ENCODE assay signal across 9 cellular contexts in genomic region chr3:19866751-19867347, GRCh38.
DNase-seq lines count a peak whose midpoint lies in the region; ATAC-seq and TF ChIP-seq lines count a peak whose summit lies in the region.
"Had no signal": no experiment of that assay in that cellular context is flagged by ENCODE, and none has a peak within 500 bp of the region (broad histone marks: within the 10 kb centered on the region; RNA-seq: fewer than 3 reads in every experiment).

No MANE protein-coding gene starts in this region.

- no peaks in the 10 kb centered on the region for H3K4me1 ChIP-seq in naive thymus-derived CD4-positive, alpha-beta T cell (ENCODE audit: control insufficient read depth in 2 of 2, insufficient read depth in 2 of 2, low read length in 2 of 2)
- H3K4me1 ChIP-seq in uterus = peaks cover 0 to 4% of the 10 kb centered on the region in 2 donors

- H3K36me3 ChIP-seq in BJ (ENCODE audit: control insufficient read depth, insufficient read depth, low read length) (no peaks in the 10 kb centered on the region), uterus (no peaks in the 10 kb centered on the region)
- no peaks in the 10 kb centered on the region for H3K36me3 ChIP-seq in naive thymus-derived CD4-positive, alpha-beta T cell (ENCODE audit: control insufficient read depth in 2 of 3, insufficient read depth in 3 of 3, low read length in 3 of 3)

- no peaks in the 10 kb centered on the region for H3K9me3 Mint-ChIP-seq in activated B cell treated with CpG ODN at 0.5 μM for 24 hours
- H3K9me3 Mint-ChIP-seq in naive thymus-derived CD4-positive, alpha-beta T cell = peaks cover 0 to 2% (median 0%) of the 10 kb centered on the region in 11 donors
- H3K9me3 Mint-ChIP-seq: T-helper 1 cell treated with Interleukin-12 subunit alpha and Interleukin-12 subunit beta and Interleukin-4 antibody, amounts not matched to agents 30 μg/mL and 1 μg/mL, for 36 hours had no signal

- POLR2A ChIA-PET in BJ (lab: Charles Lee) = no interaction called here
- POLR2A ChIA-PET in activated B cell treated with CpG ODN at 0.5 μM for 24 hours (lab: Charles Lee) = no interaction called here
- POLR2A ChIA-PET in naive thymus-derived CD4-positive, alpha-beta T cell (lab: Charles Lee) = no interaction called here

- H3K9me3 ChIP-seq in naive thymus-derived CD4-positive, alpha-beta T cell (ENCODE audit: control insufficient read depth in 2 of 3, low read length in 3 of 3) = no peaks in the 10 kb centered on the region
- H3K9me3 ChIP-seq in uterus = no peaks in the 10 kb centered on the region

- peaks cover 3% of the 10 kb centered on the region for H3K4me1 Mint-ChIP-seq in activated B cell treated with CpG ODN at 0.5 μM for 24 hours
- peaks cover 0 to 4% (median 0%) of the 10 kb centered on the region in 7 donors for H3K4me1 Mint-ChIP-seq in naive thymus-derived CD4-positive, alpha-beta T cell

- H3K27me3 ChIP-seq in BJ (ENCODE audit: control insufficient read depth, insufficient read depth, low read length) = no peaks in the 10 kb centered on the region
- peaks cover 0 to 4% of the 10 kb centered on the region in 2 donors for H3K27me3 ChIP-seq in naive thymus-derived CD4-positive, alpha-beta T cell (ENCODE audit: control insufficient read depth in 2 of 2, insufficient read depth in 2 of 2, low read length in 2 of 2)
- no peaks in the 10 kb centered on the region for H3K27me3 ChIP-seq in uterus

- peak; percentile 78 for TF ChIP-seq CTCF in BJ (IDR thresholded peaks at IDR 0.05; ENCODE audit: insufficient read depth, low read depth, low read length)
- TF ChIP-seq CTCF in activated B cell treated with CpG ODN at 0.5 μM for 24 hours (IDR thresholded peaks at IDR 0.05) = no peak
- peak; percentile 65 to 70 (median 66) for TF ChIP-seq CTCF in uterus (IDR thresholded peaks at IDR 0.05)

- H3K4me3 Mint-ChIP-seq in activated B cell treated with CpG ODN at 0.5 μM for 24 hours = no peak overlapping the region
- no peak overlapping the region for H3K4me3 Mint-ChIP-seq in naive thymus-derived CD4-positive, alpha-beta T cell
- H3K4me3 Mint-ChIP-seq: T-helper 1 cell treated with Interleukin-12 subunit alpha and Interleukin-12 subunit beta and Interleukin-4 antibody, amounts not matched to agents 30 μg/mL and 1 μg/mL, for 36 hours had no signal

- H3K4me3 ChIP-seq in BJ (ENCODE audit: low read depth, low read length) (no peak overlapping the region), uterus (no peak overlapping the region)
- no peak overlapping the region for H3K4me3 ChIP-seq in naive thymus-derived CD4-positive, alpha-beta T cell (ENCODE audit: low read length)

- H3K27ac ChIP-seq in naive thymus-derived CD4-positive, alpha-beta T cell (ENCODE audit: low read depth, low read length) = no peak overlapping the region
- H3K27ac ChIP-seq in uterus = no peak overlapping the region

- CTCF ChIA-PET in BJ (lab: Yijun Ruan, JAX) = interaction anchor here (0.7 to 2.5 kb wide), 10 partner anchors 10 to 1315 kb away, joined by 3 to 22 read pairs (median 4); no protein-coding TSS in a partner anchor
- CTCF ChIA-PET in activated B cell treated with CpG ODN at 0.5 μM for 24 hours (lab: Charles Lee) = interaction anchor here (0.7 to 3.5 kb wide), 26 partner anchors 10 to 1193 kb away, joined by 3 to 87 read pairs (median 3); no protein-coding TSS in a partner anchor
- CTCF ChIA-PET in naive thymus-derived CD4-positive, alpha-beta T cell (lab: Charles Lee) = interaction anchor here (0.6 to 2.9 kb wide), 7 partner anchors 8 to 810 kb away, joined by 3 to 26 read pairs (median 4); no protein-coding TSS in a partner anchor

- no peaks in the 10 kb centered on the region for H3K36me3 Mint-ChIP-seq in activated B cell treated with CpG ODN at 0.5 μM for 24 hours (ENCODE audit: low read depth)
- H3K36me3 Mint-ChIP-seq in naive thymus-derived CD4-positive, alpha-beta T cell = no peaks in the 10 kb centered on the region

- TF ChIP-seq POLR2A in erythroblast (IDR thresholded peaks at IDR 0.05; ENCODE audit: low read length) = no peak
- no peak for TF ChIP-seq POLR2A in uterus (IDR thresholded peaks at IDR 0.05)

- DNase-seq in BJ (ENCODE audit: low read depth) (no peak), NCI-H2081 treated with DMSO at 0.1 percent for 48 hours (lab: John Stamatoyannopoulos, UW) (peak; percentile 7), activated B cell treated with CpG ODN at 0.5 μM for 24 hours (no peak), erythroblast (lab: John Stamatoyannopoulos, UW) (peak; percentile 63 to 83), uterus (peak in 1 of 2 donors; percentile 22)
- peak in 6 of 9 donors; percentile 26 to 56 (median 33) for DNase-seq in naive thymus-derived CD4-positive, alpha-beta T cell

- H3K27ac Mint-ChIP-seq in activated B cell treated with CpG ODN at 0.5 μM for 24 hours = no peak overlapping the region
- no peak overlapping the region for H3K27ac Mint-ChIP-seq in naive thymus-derived CD4-positive, alpha-beta T cell
- H3K27ac Mint-ChIP-seq: T-helper 1 cell treated with Interleukin-12 subunit alpha and Interleukin-12 subunit beta and Interleukin-4 antibody, amounts not matched to agents 30 μg/mL and 1 μg/mL, for 36 hours had no signal

- intact Hi-C loops in activated B cell treated with CpG ODN at 0.5 μM for 24 hours (cut with micrococcal nuclease) = loop anchor here (1.0 to 2.0 kb wide), 6 partner anchors 324 to 1108 kb away; no protein-coding TSS in a partner anchor
- intact Hi-C loops in naive thymus-derived CD4-positive, alpha-beta T cell (cut with micrococcal nuclease) = loop anchor here (1.0 to 5.0 kb wide), 3 partner anchors 518 to 800 kb away; partner anchors contain the start of gene KCNH8 (in 1 of the 2)
- intact Hi-C loops in uterus (cut with DNase I; ENCODE audit: low total_unique reads) = no loop called here

- ATAC-seq in GM18508 (IDR thresholded peaks at IDR 0.05; ENCODE audit: insufficient read depth, unreplicated experiment) (peak; percentile 90), HG02943 (IDR thresholded peaks at IDR 0.05; ENCODE audit: low read depth, unreplicated experiment) (peak; percentile 83), activated B cell treated with CpG ODN at 0.5 μM for 24 hours (ENCODE audit: low read depth) (peak; percentile 71)
- peak; percentile 52 for ATAC-seq in naive thymus-derived CD4-positive, alpha-beta T cell

- peaks cover 3% of the 10 kb centered on the region for H3K27me3 Mint-ChIP-seq in activated B cell treated with CpG ODN at 0.5 μM for 24 hours
- H3K27me3 Mint-ChIP-seq in naive thymus-derived CD4-positive, alpha-beta T cell = peaks cover 14 to 24% (median 15%) of the 10 kb centered on the region in 5 donors

Comparison
In these comparisons a context has a peak if more than half of its experiments do, and no peak if none do; other contexts are left out.
1. DNase-seq: peak in NCI-H2081 treated with DMSO at 0.1 percent for 48 hours (single experiment), erythroblast (2 of 2) and naive thymus-derived CD4-positive, alpha-beta T cell (6 of 9); none in BJ (single experiment) and activated B cell treated with CpG ODN at 0.5 μM for 24 hours (single experiment).
2. Peak in every context shown above with its lines, with median percentiles within 50 percentile points of each other: ATAC-seq.